In the genomic region with DNA sequence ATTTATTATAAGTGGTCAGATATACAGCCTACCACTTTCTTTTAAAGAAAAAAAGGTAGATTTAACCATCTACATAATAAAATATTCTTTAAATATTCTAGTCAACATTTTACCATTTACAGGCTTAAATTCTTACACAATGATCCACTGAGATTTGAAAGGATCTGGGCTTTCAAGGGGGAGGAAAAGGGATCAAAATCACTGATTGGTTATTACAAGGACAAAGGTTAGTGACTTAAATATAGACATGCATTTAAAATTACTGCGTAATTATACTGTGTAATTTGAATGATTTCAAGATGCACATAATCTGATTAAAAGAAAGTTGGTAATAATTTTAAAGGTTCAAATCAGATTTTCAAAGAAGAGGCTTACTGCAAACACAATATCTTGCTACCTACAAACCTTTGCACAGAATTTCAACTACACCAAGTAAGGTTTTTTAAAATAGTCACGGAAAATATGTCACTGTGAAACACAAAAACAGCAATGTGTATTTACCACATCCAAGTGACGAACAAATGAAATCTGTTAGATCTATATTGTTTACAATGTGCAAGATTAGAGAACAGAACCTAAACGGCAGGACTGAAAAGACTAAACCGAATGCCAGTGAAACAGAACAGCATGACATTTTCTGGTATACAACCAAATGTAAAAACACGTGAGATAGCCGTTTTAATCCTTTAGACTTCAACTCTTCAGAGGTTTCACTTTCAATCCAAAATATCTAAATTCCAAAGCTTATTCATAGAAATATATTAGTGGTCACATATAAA, we compare ENCODE assay signal across 8 cellular contexts. TPM values are rescaled to one million over a fixed set of nuclear protein-coding genes. Genes with fewer than 3 reads are reported as not detected.
DNase-seq lines count a peak whose midpoint lies in the region; ATAC-seq and TF ChIP-seq lines count a peak whose summit lies in the region.

No MANE protein-coding gene starts in this region.

- H3K9me3 ChIP-seq in RWPE2 (ENCODE audit: severe bottlenecking) = no peaks in the 10 kb centered on the region

- no peaks in the 10 kb centered on the region for H3K27me3 ChIP-seq in RWPE2 (ENCODE audit: insufficient read depth, poor library complexity, severe bottlenecking)

- H3K4me3 Mint-ChIP-seq in activated naive CD4-positive, alpha-beta T cell treated with anti-CD3 and anti-CD28 coated beads for 36 hours = peak overlapping the region; percentile 77
- H3K4me3 Mint-ChIP-seq in immature natural killer cell = peak overlapping the region; percentile 96 to 97 (median 96)
- peak overlapping the region; percentile 87 for H3K4me3 Mint-ChIP-seq in type B pancreatic cell

- H3K27ac ChIP-seq in RWPE2 (ENCODE audit: poor library complexity, severe bottlenecking) = peak overlapping the region; percentile 63

- H3K4me3 ChIP-seq in RWPE2 (ENCODE audit: severe bottlenecking) = peak overlapping the region; percentile 5

- peak overlapping the region; percentile 1 for H3K27ac Mint-ChIP-seq in activated naive CD4-positive, alpha-beta T cell treated with anti-CD3 and anti-CD28 coated beads for 36 hours
- peak overlapping the region; percentile 88 to 99 (median 96) for H3K27ac Mint-ChIP-seq in immature natural killer cell
- peak overlapping the region; percentile 92 for H3K27ac Mint-ChIP-seq in type B pancreatic cell

- no peak for ATAC-seq in RWPE2 (ENCODE audit: low read depth)

- H3K4me1 ChIP-seq in RWPE2 (ENCODE audit: insufficient read depth, poor library complexity, severe bottlenecking) = peaks cover 79% of the 10 kb centered on the region

- no peaks in the 10 kb centered on the region for H3K36me3 Mint-ChIP-seq in activated naive CD4-positive, alpha-beta T cell treated with anti-CD3 and anti-CD28 coated beads for 36 hours (ENCODE audit: low read depth)
- H3K36me3 Mint-ChIP-seq in immature natural killer cell (no peaks in the 10 kb centered on the region), type B pancreatic cell (peaks cover 3% of the 10 kb centered on the region)

- CTCF ChIA-PET in activated naive CD4-positive, alpha-beta T cell treated with anti-CD3 and anti-CD28 coated beads for 36 hours (lab: Charles Lee) = interaction anchor here (0.7 to 2.0 kb wide), 5 partner anchors 36 to 422 kb away, joined by 3 to 4 read pairs (median 4); no protein-coding TSS in a partner anchor

- H3K36me3 ChIP-seq in RWPE2 (ENCODE audit: low read depth) = peaks cover 43% of the 10 kb centered on the region

- H3K9me3 Mint-ChIP-seq in activated naive CD4-positive, alpha-beta T cell treated with anti-CD3 and anti-CD28 coated beads for 36 hours = no peaks in the 10 kb centered on the region
- no peaks in the 10 kb centered on the region for H3K9me3 Mint-ChIP-seq in immature natural killer cell
- H3K9me3 Mint-ChIP-seq in type B pancreatic cell = no peaks in the 10 kb centered on the region

- no peaks in the 10 kb centered on the region for H3K27me3 Mint-ChIP-seq in activated naive CD4-positive, alpha-beta T cell treated with anti-CD3 and anti-CD28 coated beads for 36 hours (ENCODE audit: low read depth)
- peaks cover 1 to 4% (median 2%) of the 10 kb centered on the region in 3 donors for H3K27me3 Mint-ChIP-seq in immature natural killer cell (ENCODE audit: low read depth in 3 of 3)
- H3K27me3 Mint-ChIP-seq in type B pancreatic cell = no peaks in the 10 kb centered on the region

- DNase-seq in activated naive CD4-positive, alpha-beta T cell treated with anti-CD3 and anti-CD28 coated beads for 36 hours = no peak
- no peak for DNase-seq in activated naive CD4-positive, alpha-beta T cell (lab: John Stamatoyannopoulos, UW)
- no peak for DNase-seq in RWPE2 (ENCODE audit: low spot score)
- DNase-seq in immature natural killer cell = no peak
- no peak for DNase-seq in type B pancreatic cell (ENCODE audit: extremely low spot score, unreplicated experiment)
- DNase-seq in islet precursor cell = no peak
- no peak for DNase-seq in SIG-M5 treated with dmso at 0.1 percent for 504 hours (lab: John Stamatoyannopoulos, UW; ENCODE audit: unreplicated experiment)
- DNase-seq in GDM1 (lab: John Stamatoyannopoulos, UW) = no peak

- intact Hi-C loops in activated naive CD4-positive, alpha-beta T cell treated with anti-CD3 and anti-CD28 coated beads for 36 hours (cut with micrococcal nuclease) = loop anchor here (1.0 to 5.0 kb wide), 7 partner anchors 41 to 487 kb away; partner anchors contain the start of genes EML6 and RTN4

- TF ChIP-seq CTCF in RWPE2 (IDR thresholded peaks at IDR 0.05; ENCODE audit: poor library complexity, severe bottlenecking) (no peak), type B pancreatic cell (conservative IDR thresholded peaks at IDR 0.05) (no peak)

- H3K4me1 Mint-ChIP-seq in activated naive CD4-positive, alpha-beta T cell treated with anti-CD3 and anti-CD28 coated beads for 36 hours (ENCODE audit: low read depth) = peaks cover 51% of the 10 kb centered on the region
- H3K4me1 Mint-ChIP-seq in immature natural killer cell (peaks cover 77 to 96% of the 10 kb centered on the region in 2 donors), type B pancreatic cell (ENCODE audit: unreplicated experiment) (peaks cover 64% of the 10 kb centered on the region)

RNA-seq across cellular contexts. Expression of gene RTN4, which starts 40.8 kb away (rescaled TPM):
- total RNA-seq in activated naive CD4-positive, alpha-beta T cell treated with anti-CD3 and anti-CD28 coated beads for 36 hours = 10 to 100 TPM; 76.4 to 76.7 TPM
- polyA plus RNA-seq in immature natural killer cell = 100 to 1,000 TPM in 2 of 3 donors, 10 to 100 TPM in 1; 75.8 to 173 (median 152) TPM
- 187 and 222 TPM in 2 replicates for total RNA-seq in type B pancreatic cell (ENCODE audit: low replicate concordance)

Comparison
In these comparisons a context has a peak if more than half of its experiments do, and no peak if none do; other contexts are left out.
1. H3K27ac Mint-ChIP-seq: peak in every context shown above with its lines; median percentile 96 in immature natural killer cell; 92 in type B pancreatic cell; 1 in activated naive CD4-positive, alpha-beta T cell treated with anti-CD3 and anti-CD28 coated beads for 36 hours.